In genomic region chr12:79555006-79555925, GRCh38 we compare ENCODE assay signal across 9 cellular contexts.
DNase-seq lines count a peak whose midpoint lies in the region; ATAC-seq and TF ChIP-seq lines count a peak whose summit lies in the region.
"Had no signal": no experiment of that assay in that cellular context is flagged by ENCODE, and none has a peak within 500 bp of the region (broad histone marks: within the 10 kb centered on the region; RNA-seq: fewer than 3 reads in every experiment).

No MANE protein-coding gene starts in this region.

- TF ChIP-seq CTCF in brain (conservative IDR thresholded peaks at IDR 0.05) (peak; percentile 82), right lobe of liver (IDR thresholded peaks at IDR 0.05) (peak; percentile 55 to 74 (median 62))

- peak overlapping the region in 2 of 5 experiments; percentile 6 to 13 for H3K27ac Mint-ChIP-seq in brain

- H3K4me3 ChIP-seq in right lobe of liver = no peak overlapping the region
- H3K4me3 ChIP-seq: BLaER1 had no signal

- DNase-seq in DMS 273 (lab: John Stamatoyannopoulos, UW; ENCODE audit: unreplicated experiment) (peak; percentile 16), DMS 273 treated with DMSO at 0.1 percent for 48 hours (lab: John Stamatoyannopoulos, UW) (no peak), M059J (ENCODE audit: low read depth) (peak; percentile 54), right lobe of liver (no peak), posterior cingulate gyrus (no peak)

- H3K9me3 Mint-ChIP-seq in brain = no peaks in the 10 kb centered on the region

- ATAC-seq in right lobe of liver = peak; percentile 56 to 70 (median 59)
- no peak for ATAC-seq in HG02588 (IDR thresholded peaks at IDR 0.05; ENCODE audit: unreplicated experiment)
- ATAC-seq in GM21717 (IDR thresholded peaks at IDR 0.05; ENCODE audit: unreplicated experiment) = no peak

- H3K27me3 ChIP-seq in right lobe of liver = no peaks in the 10 kb centered on the region
- H3K27me3 ChIP-seq: BLaER1 had no signal

- intact Hi-C loops in right lobe of liver (cut with DNase I) = loop anchor here in 1 of 2 donors (5.0 to 10.0 kb wide), 2 partner anchors 137 to 190 kb away; partner anchors contain the start of gene PAWR
- intact Hi-C loops in posterior cingulate gyrus (cut with DNase I) = loop anchor here (2.0 to 5.0 kb wide), 4 partner anchors 182 to 1207 kb away; no protein-coding TSS in a partner anchor

- H3K4me3 Mint-ChIP-seq in brain = no peak overlapping the region

- H3K4me1 ChIP-seq in right lobe of liver = peaks cover 0 to 30% (median 12%) of the 10 kb centered on the region in 4 donors
- H3K4me1 ChIP-seq: BLaER1 had no signal

- H3K9me3 ChIP-seq in right lobe of liver = peaks cover 0 to 1% (median 0%) of the 10 kb centered on the region in 4 donors

- no peaks in the 10 kb centered on the region for H3K27me3 Mint-ChIP-seq in brain

- no peak for TF ChIP-seq POLR2A in right lobe of liver (IDR thresholded peaks at IDR 0.05)

- no peaks in the 10 kb centered on the region for H3K36me3 ChIP-seq in right lobe of liver

- H3K4me1 Mint-ChIP-seq in brain = peaks cover 12% of the 10 kb centered on the region

- 27% methylated on average over 4 of the region's 4 CpGs for WGBS in right lobe of liver (ENCODE audit: insufficient coverage, low coverage, low lambda C conversion rate, missing lambda C conversion rate)

- peak overlapping the region; percentile 21 to 41 (median 24) for H3K27ac ChIP-seq in right lobe of liver
- H3K27ac ChIP-seq: BLaER1 had no signal

- H3K36me3 Mint-ChIP-seq in brain = peaks cover 6% of the 10 kb centered on the region

Comparison
In these comparisons a context has a peak if more than half of its experiments do, and no peak if none do; other contexts are left out.
1. DNase-seq: peak in DMS 273 (single experiment) and M059J (single experiment); none in DMS 273 treated with DMSO at 0.1 percent for 48 hours (single experiment), right lobe of liver (0 of 3) and posterior cingulate gyrus (0 of 10).
2. ATAC-seq: peak in right lobe of liver (4 of 4); none in HG02588 (single experiment) and GM21717 (single experiment).